Comparison of ENCODE assay signal across 8 cellular contexts in genomic region chr18:57084331-57085298, GRCh38.
DNase-seq lines count a peak whose midpoint lies in the region; ATAC-seq and FAIRE-seq lines count a peak whose summit lies in the region.
"Had no signal": no experiment of that assay in that cellular context is flagged by ENCODE, and none has a peak within 500 bp of the region (broad histone marks: within the 10 kb centered on the region; RNA-seq: fewer than 3 reads in every experiment).

No MANE protein-coding gene starts in this region.

- in situ Hi-C loops in KBM-7 (cut with MboI; ENCODE audit: low pct_unique_long_range_greater_than_20kb, low sequenced_read_pairs), result no loop called here

- H3K36me3 Mint-ChIP-seq in naive B cell, result peaks cover 14 to 38% of the 10 kb centered on the region in 2 donors

- no peak overlapping the region for H3K27ac Mint-ChIP-seq in naive B cell

- ATAC-seq in GM18517 (IDR thresholded peaks at IDR 0.05; ENCODE audit: unreplicated experiment) (peak; percentile 85), GM21786 (IDR thresholded peaks at IDR 0.05; ENCODE audit: unreplicated experiment) (peak; percentile 76), naive B cell (ENCODE audit: low read depth in 2 of 2) (no peak)
- ATAC-seq: left lobe of liver had no signal

- peaks cover 18 to 29% (median 23%) of the 10 kb centered on the region in 3 donors for H3K4me1 Mint-ChIP-seq in naive B cell

- peaks cover 14 to 62% (median 25%) of the 10 kb centered on the region in 7 donors for H3K9me3 Mint-ChIP-seq in naive B cell

- DNase-seq in KBM-7, result peak; percentile 85
- no peak for DNase-seq in naive B cell
- DNase-seq in RCC 7860 (ENCODE audit: low spot score), result no peak
- DNase-seq in amniotic stem cell (lab: John Stamatoyannopoulos, UW), result no peak
- no peak for DNase-seq in middle frontal gyrus (ENCODE audit: extremely low spot score, low spot score)

- peak overlapping the region in 6 of 8 donors; percentile 0 to 86 (median 49) for H3K4me3 Mint-ChIP-seq in naive B cell

- FAIRE-seq in RCC 7860 (lab: Jason Lieb, UNC), result no peak

- peaks cover 88 to 92% (median 91%) of the 10 kb centered on the region in 3 donors for H3K27me3 Mint-ChIP-seq in naive B cell

Comparison
In these comparisons a context has a peak if more than half of its experiments do, and no peak if none do; other contexts are left out.
1. ATAC-seq: peak in GM18517 (single experiment) and GM21786 (single experiment); none in naive B cell (0 of 2).